ENCODE assay signal across 21 cellular contexts in genomic region chr3:146605106-146605505, GRCh38. TPM values are rescaled to one million over a fixed set of nuclear protein-coding genes. Genes with fewer than 3 reads are reported as not detected.
DNase-seq lines count a peak whose midpoint lies in the region; ATAC-seq and TF ChIP-seq lines count a peak whose summit lies in the region.
"Had no signal": no experiment of that assay in that cellular context is flagged by ENCODE, and none has a peak within 500 bp of the region (broad histone marks: within the 10 kb centered on the region; RNA-seq: fewer than 3 reads in every experiment).

A gene with protein sequence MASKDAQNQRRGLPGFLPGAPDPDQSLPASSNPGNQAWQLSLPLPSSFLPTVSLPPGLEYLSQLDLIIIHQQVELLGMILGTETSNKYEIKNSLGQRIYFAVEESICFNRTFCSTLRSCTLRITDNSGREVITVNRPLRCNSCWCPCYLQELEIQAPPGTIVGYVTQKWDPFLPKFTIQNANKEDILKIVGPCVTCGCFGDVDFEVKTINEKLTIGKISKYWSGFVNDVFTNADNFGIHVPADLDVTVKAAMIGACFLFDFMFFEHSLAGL (minus strand): TSS chr3:146605346. CDS start chr3:146605212, 134 bp downstream.

- H4K5ac ChIP-seq in H9 (ENCODE audit: insufficient read length, low read depth, low read length) = no peak within 1 kb of the TSS

- H3K14ac ChIP-seq in H9 (ENCODE audit: insufficient read depth, low read length) = no peak within 1 kb of the TSS
- no peak within 1 kb of the TSS for H3K14ac ChIP-seq in neuronal stem cell (ENCODE audit: low read length)

- no peaks in the 10 kb centered on the region for H3K79me2 ChIP-seq in H9 (ENCODE audit: insufficient read depth, low read length)

- no peak within 1 kb of the TSS for H3K27ac Mint-ChIP-seq in H9

- H4K20me1 ChIP-seq in H9 (ENCODE audit: control insufficient read depth, insufficient read depth, insufficient read length) = no peaks in the 10 kb centered on the region

- WGBS in H9 (ENCODE audit: extremely low coverage, insufficient read length, low lambda C conversion rate) = no CpG with 5 or more reads among the region's 3 CpGs
- no CpG with 5 or more reads among the region's 3 CpGs for WGBS in neuronal stem cell (ENCODE audit: extremely low coverage in 2 of 2, insufficient read length in 2 of 2, insufficient replicate concordance in 1 of 2), 2 donors

- H3K9me3 ChIP-seq in H9 (ENCODE audit: control insufficient read depth, low read depth, low read length) = no peaks in the 10 kb centered on the region
- no peaks in the 10 kb centered on the region for H3K9me3 ChIP-seq in neuronal stem cell (replicated peaks in 1 of 2; ENCODE audit: control insufficient read depth in 2 of 2, insufficient read depth in 1 of 2, low read depth in 1 of 2, low read length in 2 of 2)
- H3K9me3 ChIP-seq: SJCRH30 had no signal

- no peak within 1 kb of the TSS for H4K8ac ChIP-seq in H9 (replicated peaks; ENCODE audit: insufficient read length, low read depth, low read length)
- H4K8ac ChIP-seq in neuronal stem cell (ENCODE audit: low read depth, low read length) = no peak within 1 kb of the TSS

- H2AK5ac ChIP-seq in H9 (ENCODE audit: insufficient read length, low read length) (no peak within 1 kb of the TSS), neuronal stem cell (ENCODE audit: low read depth, low read length) (no peak within 1 kb of the TSS)

- H3K9ac ChIP-seq in H9 (ENCODE audit: extremely low read depth, insufficient read length, low read length) (no peak within 1 kb of the TSS), neuronal stem cell (ENCODE audit: low read depth, low read length, poor library complexity) (no peak within 1 kb of the TSS)
- H3K9ac ChIP-seq: GM23248 had no signal

- no peaks in the 10 kb centered on the region for H3K9me3 Mint-ChIP-seq in H9

- no peaks in the 10 kb centered on the region for H3K27me3 Mint-ChIP-seq in H9 (ENCODE audit: low read depth)

- no peak for DNase-seq in H9
- DNase-seq in HT1080 (ENCODE audit: low read depth) = peak; percentile 40
- peak; percentile 65 for DNase-seq in epithelial cell of esophagus (ENCODE audit: low read depth)
- no peak for DNase-seq in neuronal stem cell (ENCODE audit: low spot score)
- no peak for DNase-seq in GM03348 (ENCODE audit: low spot score)
- no peak for DNase-seq in D341Med (ENCODE audit: low spot score)
- DNase-seq: AML-193, GM23248, KBM-7, MV-4-11, NCI-H1417, NCI-H187, NCI-H2107, NCI-H2227 treated with DMSO at 0.1 percent for 48 hours, NCI-H524 treated with DMSO at 0.1 percent for 48 hours, PC-9, SJCRH30, SW 1271 had no signal

- no peaks in the 10 kb centered on the region for H3K36me3 Mint-ChIP-seq in H9 (ENCODE audit: insufficient read depth in 1 of 3, low read depth in 3 of 3)

- H3K79me1 ChIP-seq in H9 (ENCODE audit: insufficient read depth, low read depth, low read length, poor library complexity, severe bottlenecking) (no peaks in the 10 kb centered on the region), neuronal stem cell (ENCODE audit: low read depth, low read length) (no peaks in the 10 kb centered on the region)

- no peak for ATAC-seq in HG02981 (IDR thresholded peaks at IDR 0.05; ENCODE audit: unreplicated experiment)

- H3K27me3 ChIP-seq in H9 (ENCODE audit: insufficient read depth, low read length) (no peaks in the 10 kb centered on the region), neuronal stem cell (ENCODE audit: control insufficient read depth in 3 of 3, insufficient read depth in 3 of 3, low read depth in 1 of 3, low read length in 3 of 3) (no peaks in the 10 kb centered on the region)
- H3K27me3 ChIP-seq: SJCRH30 had no signal

- H3K27ac ChIP-seq in H9 (ENCODE audit: insufficient read length, low read depth, low read length) = no peak within 1 kb of the TSS
- H3K27ac ChIP-seq in neuronal stem cell (replicated peaks; ENCODE audit: low read length) = no peak within 1 kb of the TSS
- H3K27ac ChIP-seq: C4-2B, GM23248, PC-9, RWPE1, SJCRH30 had no signal

- no peaks in the 10 kb centered on the region for H3K23me2 ChIP-seq in H9 (ENCODE audit: insufficient read length, low read depth, low read length, poor library complexity, severe bottlenecking)

- no peak for TF ChIP-seq CTCF in H9 (conservative IDR thresholded peaks at IDR 0.05)
- no peak for TF ChIP-seq CTCF in epithelial cell of esophagus (IDR thresholded peaks at IDR 0.05; ENCODE audit: insufficient read depth, low read depth, low read length, missing control alignments)

- H3K56ac ChIP-seq in H9 (ENCODE audit: insufficient read length, low read depth, low read length) = no peak within 1 kb of the TSS

- H3K4me2 ChIP-seq in H9 (ENCODE audit: insufficient read depth, insufficient read length, low read length) = no peak within 1 kb of the TSS
- no peak within 1 kb of the TSS for H3K4me2 ChIP-seq in neuronal stem cell (ENCODE audit: insufficient read depth, low read length, poor library complexity, severe bottlenecking)
- H3K4me2 ChIP-seq: PC-9 had no signal

- H2BK15ac ChIP-seq in H9 (ENCODE audit: low read depth, low read length) (no peak within 1 kb of the TSS), neuronal stem cell (ENCODE audit: low read length) (no peak within 1 kb of the TSS)

- H2BK20ac ChIP-seq in H9 (ENCODE audit: low read depth, low read length, poor library complexity, severe bottlenecking) = no peak within 1 kb of the TSS

- H2BK12ac ChIP-seq in H9 (ENCODE audit: insufficient read length, low read depth, low read length) = no peak within 1 kb of the TSS
- H2BK12ac ChIP-seq in neuronal stem cell (ENCODE audit: low read length) = no peak within 1 kb of the TSS

- H3K4me1 ChIP-seq in H9 (ENCODE audit: insufficient read depth, low read length) (no peaks in the 10 kb centered on the region), neuronal stem cell (ENCODE audit: control insufficient read depth in 2 of 2, insufficient read depth in 1 of 2, low read depth in 1 of 2, low read length in 2 of 2) (no peaks in the 10 kb centered on the region)
- H3K4me1 ChIP-seq: SJCRH30 had no signal

- H3K4me3 Mint-ChIP-seq in H9 = no peak within 1 kb of the TSS

- H4K91ac ChIP-seq in H9 (ENCODE audit: insufficient read length, low read depth, low read length) = no peak within 1 kb of the TSS
- H4K91ac ChIP-seq in neuronal stem cell (ENCODE audit: low read depth, low read length, poor library complexity) = no peak within 1 kb of the TSS

- H3T11ph ChIP-seq in H9 (ENCODE audit: low read length) = no peak within 1 kb of the TSS

- no peak within 1 kb of the TSS for H2BK5ac ChIP-seq in H9 (ENCODE audit: insufficient read length, low read length)
- no peak within 1 kb of the TSS for H2BK5ac ChIP-seq in neuronal stem cell (ENCODE audit: low read length)

- H3K4me3 ChIP-seq in epithelial cell of esophagus (ENCODE audit: low read length) (no peak within 1 kb of the TSS), neuronal stem cell (ENCODE audit: low read length in 2 of 2) (no peak within 1 kb of the TSS)
- H3K4me3 ChIP-seq: GM23248, PC-9, SJCRH30 had no signal

- H3K4me1 Mint-ChIP-seq in H9 = no peaks in the 10 kb centered on the region

- H3K4ac ChIP-seq in H9 (ENCODE audit: low read depth, low read length) (no peak within 1 kb of the TSS), neuronal stem cell (ENCODE audit: low read length) (no peak within 1 kb of the TSS)

- no peak within 1 kb of the TSS for H3K23ac ChIP-seq in H9 (ENCODE audit: insufficient read length, low read depth, low read length)
- H3K23ac ChIP-seq in neuronal stem cell (ENCODE audit: low read depth, low read length, poor library complexity) = no peak within 1 kb of the TSS

- no peak within 1 kb of the TSS for H2BK120ac ChIP-seq in H9 (ENCODE audit: low read depth, low read length, poor library complexity, severe bottlenecking)
- no peak within 1 kb of the TSS for H2BK120ac ChIP-seq in neuronal stem cell (ENCODE audit: low read depth, low read length)

- H2AFZ ChIP-seq in H9 (ENCODE audit: low read length) (peak within 1 kb of the TSS; percentile 32), neuronal stem cell (ENCODE audit: low read length) (peak within 1 kb of the TSS; percentile 31)
- H2AFZ ChIP-seq: GM23248, PC-9 had no signal

- no peak within 1 kb of the TSS for H3K18ac ChIP-seq in H9 (ENCODE audit: insufficient read length, low read depth, low read length)
- no peak within 1 kb of the TSS for H3K18ac ChIP-seq in neuronal stem cell (ENCODE audit: low read length)

- no peaks in the 10 kb centered on the region for H3K36me3 ChIP-seq in neuronal stem cell (replicated peaks in 1 of 2; ENCODE audit: control insufficient read depth in 2 of 2, insufficient read depth in 2 of 2, low read length in 2 of 2)
- H3K36me3 ChIP-seq: SJCRH30 had no signal

RNA-seq across cellular contexts. Expression of the gene that starts here (rescaled TPM):
- not detected in 2 replicates for total RNA-seq in H9 (2021)
- total RNA-seq in HT1080 (2014; rRNA removed; shearing (Covaris generic)) = not detected in 2 replicates
- polyA plus RNA-seq in HT1080 (2015; cell fraction: cytosol; rRNA removed) = not detected in 2 replicates
- not detected in 2 replicates for polyA plus RNA-seq in HT1080 (2015; cell fraction: nucleus; rRNA removed)
- not detected for polyA plus RNA-seq in neuronal stem cell (2013, experiment 1 of 2)
- not detected for polyA plus RNA-seq in neuronal stem cell (2013, experiment 2 of 2)
- total RNA-seq: GM23248, PC-9, SJCRH30 had no signal
- polyA plus RNA-seq: GM23248 had no signal

Comparison
In these comparisons a context has a peak if more than half of its experiments do, and no peak if none do; other contexts are left out.
1. Peak in DNase-seq in HT1080; RNA of the gene not detected or under 1 TPM.